In the genomic region with DNA sequence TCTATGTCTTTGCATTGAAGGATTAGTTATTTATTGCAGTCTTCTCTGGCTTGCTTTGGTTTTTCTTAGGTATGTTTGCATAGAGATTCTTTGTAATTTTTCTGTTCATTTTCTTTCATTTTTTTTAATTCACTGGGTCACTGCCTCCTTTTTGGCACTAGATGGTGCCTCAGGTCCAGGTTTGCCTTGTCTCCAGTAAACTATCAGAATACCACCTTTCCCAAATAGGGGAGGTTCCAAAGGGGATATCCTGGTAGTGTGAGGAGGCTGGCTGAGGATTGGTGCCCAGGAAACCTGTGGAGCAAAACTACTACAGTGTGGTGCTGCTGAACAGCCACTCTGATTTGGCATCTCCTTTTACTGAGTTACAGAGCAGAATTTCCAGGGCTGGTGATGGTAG, we compare ENCODE assay signal across 13 cellular contexts.
DNase-seq lines count a peak whose midpoint lies in the region; ATAC-seq, FAIRE-seq and TF ChIP-seq lines count a peak whose summit lies in the region.
"Had no signal": no experiment of that assay in that cellular context is flagged by ENCODE, and none has a peak within 500 bp of the region (broad histone marks: within the 10 kb centered on the region; RNA-seq: fewer than 3 reads in every experiment).

No MANE protein-coding gene starts in this region.

- no peak overlapping the region for H4K91ac ChIP-seq in mesenchymal stem cell (ENCODE audit: low read length)

- RAD21 ChIA-PET in GM12878 (lab: Charles Lee; ENCODE audit: unreplicated experiment) = no interaction called here

- TF ChIP-seq CTCF in GM12878 (IDR thresholded peaks at IDR 0.05 in 2 of 3, conservative IDR thresholded peaks at IDR 0.05 in 1 of 3; ENCODE audit: control insufficient read depth in 2 of 3, extremely low read depth in 1 of 3, insufficient read depth in 1 of 3, low read depth in 3 of 3, low read length in 3 of 3) = peak; percentile 3 to 32 (median 17); a peak in 2 of 6 replicates

- in situ Hi-C loops in GM12878 (cut with MboI) = no loop called here

- peak; percentile 45; the same call in 1 of the 2 replicates for TF ChIP-seq RAD21 in GM12878 (IDR thresholded peaks at IDR 0.05; ENCODE audit: insufficient read depth, low read depth, low read length)

- no peak overlapping the region for H2AK5ac ChIP-seq in mesenchymal stem cell (ENCODE audit: low read length, severe bottlenecking)

- no peak for TF ChIP-seq POLR2A in GM12878 (IDR thresholded peaks at IDR 0.05; ENCODE audit: low read depth, low read length)

- H4K8ac ChIP-seq in mesenchymal stem cell (ENCODE audit: low read length) = no peak overlapping the region

- intact Hi-C loops in GM12878 (cut with micrococcal nuclease; ENCODE audit: unreplicated experiment) = loop anchor here (10.0 kb wide), 1 partner anchor 291 kb away; no protein-coding TSS in a partner anchor

- H3K14ac ChIP-seq in mesenchymal stem cell (ENCODE audit: low read length in 2 of 2) = no peak overlapping the region

- no peak overlapping the region for H2BK120ac ChIP-seq in mesenchymal stem cell (ENCODE audit: low read depth, low read length)

- no peak overlapping the region for H3K4ac ChIP-seq in mesenchymal stem cell (ENCODE audit: low read depth in 1 of 2, low read length in 2 of 2)

- TF ChIP-seq EP300 in GM12878 (IDR thresholded peaks at IDR 0.05; ENCODE audit: borderline replicate concordance in 1 of 2, control insufficient read depth in 1 of 2, low read depth in 2 of 2, low read length in 2 of 2) = no peak

- no peak overlapping the region for H3K23ac ChIP-seq in mesenchymal stem cell (ENCODE audit: low read length in 2 of 2)

- POLR2A ChIA-PET in GM12878 (lab: Charles Lee) = no interaction called here

- no peak overlapping the region for H3K4me2 ChIP-seq in GM12878 (ENCODE audit: control insufficient read depth, insufficient read depth)
- H3K4me2 ChIP-seq in mesenchymal stem cell (ENCODE audit: low read length, poor library complexity, severe bottlenecking) = no peak overlapping the region

- H3K27ac ChIP-seq in GM12878 (ENCODE audit: control insufficient read depth, insufficient read depth) (no peak overlapping the region), mesenchymal stem cell (ENCODE audit: low read length, poor library complexity, severe bottlenecking) (no peak overlapping the region)
- H3K27ac ChIP-seq: left lung, RWPE1 had no signal

- ATAC-seq in GM12878 = no peak
- no peak for ATAC-seq in GM18873 (IDR thresholded peaks at IDR 0.05; ENCODE audit: low FRiP score, unreplicated experiment)
- no peak for ATAC-seq in HG02973 (IDR thresholded peaks at IDR 0.05; ENCODE audit: unreplicated experiment)
- ATAC-seq: left lung had no signal

- H3K79me1 ChIP-seq in mesenchymal stem cell (replicated peaks; ENCODE audit: low read length, poor library complexity, severe bottlenecking) = no peaks in the 10 kb centered on the region

- no peak overlapping the region for H2BK12ac ChIP-seq in mesenchymal stem cell (ENCODE audit: low read length in 2 of 2)

- H3K4me1 ChIP-seq in GM12878 (ENCODE audit: control insufficient read depth, insufficient read depth, low read length) = no peaks in the 10 kb centered on the region
- no peaks in the 10 kb centered on the region for H3K4me1 ChIP-seq in mesenchymal stem cell (ENCODE audit: control insufficient read depth, insufficient read depth, low read depth, low read length)
- H3K4me1 ChIP-seq: left lung had no signal

- H2BK5ac ChIP-seq in mesenchymal stem cell (ENCODE audit: low read depth, low read length, poor library complexity, severe bottlenecking) = no peak overlapping the region

- H3K18ac ChIP-seq in mesenchymal stem cell (ENCODE audit: low read depth in 1 of 2, low read length in 2 of 2) = no peak overlapping the region

- CTCF ChIA-PET in GM12878 (lab: Yijun Ruan, JAX) = no interaction called here

- H3K9ac ChIP-seq in GM12878 (ENCODE audit: control insufficient read depth, insufficient read depth, low read length) (no peak overlapping the region), mesenchymal stem cell (ENCODE audit: low read length) (no peak overlapping the region)

- FAIRE-seq in GM12878 (lab: Jason Lieb, UNC) = no peak
- no peak for FAIRE-seq in HTR-8/SVneo (lab: Jason Lieb, UNC)

- H3K27me3 ChIP-seq in GM12878 (replicated peaks in 1 of 2; ENCODE audit: control insufficient read depth in 2 of 2, insufficient read depth in 2 of 2, low read length in 1 of 2) = no peaks in the 10 kb centered on the region
- H3K27me3 ChIP-seq in mesenchymal stem cell (ENCODE audit: control insufficient read depth in 1 of 2, insufficient read depth in 1 of 2, low read length in 2 of 2) = no peaks in the 10 kb centered on the region
- H3K27me3 ChIP-seq: left lung had no signal

- no peak overlapping the region for H2BK15ac ChIP-seq in mesenchymal stem cell (ENCODE audit: low read depth, poor library complexity, severe bottlenecking)

- DNase-seq in EH (ENCODE audit: low read depth) = peak; percentile 44
- DNase-seq in LHCN-M2 (ENCODE audit: low read depth) = peak; percentile 19
- no peak for DNase-seq in GM12878 (ENCODE audit: low read depth, low spot score)
- DNase-seq in mesenchymal stem cell = peak; percentile 23
- DNase-seq in NCI-H2107 (lab: John Stamatoyannopoulos, UW) = no peak
- DNase-seq in HTR-8/SVneo (ENCODE audit: insufficient read length, low spot score) = no peak
- DNase-seq: activated CD4-positive, alpha-beta T cell treated with anti-CD3 and anti-CD28 coated beads for 4 hours; activated naive CD4-positive, alpha-beta T cell treated with anti-CD3 and anti-CD28 coated beads, Interleukin-2, amount 10 ng/mL, durations not matched to agents 7 days and 5 days; left lung; NCI-H1048 had no signal

- H4K20me1 ChIP-seq in GM12878 (ENCODE audit: control insufficient read depth, insufficient read depth) = no peaks in the 10 kb centered on the region

- SMC1A ChIA-PET in GM12878 (lab: Charles Lee; ENCODE audit: uncharacterized antibody, unreplicated experiment) = interaction anchor here (1.4 kb wide), 1 partner anchor 295 kb away, joined by 3 read pairs; no protein-coding TSS in a partner anchor

- H3K79me2 ChIP-seq in GM12878 (ENCODE audit: control insufficient read depth, insufficient read depth, low read length) = no peaks in the 10 kb centered on the region

- BruUV-seq in GM12878 (replicated peaks; lab: Mats Ljungman, UMichigan) = no TSS peak

- H3K9me3 ChIP-seq in GM12878 (replicated peaks; ENCODE audit: control insufficient read depth, insufficient read depth, low read length) (no peaks in the 10 kb centered on the region), mesenchymal stem cell (ENCODE audit: control insufficient read depth, low read length) (no peaks in the 10 kb centered on the region)
- H3K9me3 ChIP-seq: left lung had no signal

- no peaks in the 10 kb centered on the region for H3K36me3 ChIP-seq in GM12878 (ENCODE audit: control insufficient read depth in 2 of 2, insufficient read depth in 2 of 2, low read length in 1 of 2)
- no peaks in the 10 kb centered on the region for H3K36me3 ChIP-seq in mesenchymal stem cell (ENCODE audit: control insufficient read depth in 1 of 2, insufficient read depth in 2 of 2, low read depth in 1 of 2, low read length in 2 of 2)
- H3K36me3 ChIP-seq: left lung had no signal

- no peak overlapping the region for H2AFZ ChIP-seq in GM12878 (ENCODE audit: control insufficient read depth, low read depth, low read length)
- no peak overlapping the region for H2AFZ ChIP-seq in mesenchymal stem cell (ENCODE audit: low read depth, low read length)

- H3K4me3 ChIP-seq in GM12878 (no peak overlapping the region), mesenchymal stem cell (ENCODE audit: insufficient read depth in 1 of 2, low read depth in 1 of 2, low read length in 2 of 2) (no peak overlapping the region)
- H3K4me3 ChIP-seq: left lung had no signal

TF ChIP-seq in GM12878, 131 proteins besides CTCF, POLR2A, EP300 and RAD21:
- TF ChIP-seq CHD4 (IDR thresholded peaks at IDR 0.05) (no peak), WRNIP1 (IDR thresholded peaks at IDR 0.05; ENCODE audit: borderline replicate concordance, low read depth, low read length) (no peak), SMC3 (IDR thresholded peaks at IDR 0.05; ENCODE audit: borderline replicate concordance, low read length) (no peak), SUZ12 (IDR thresholded peaks at IDR 0.05; ENCODE audit: unreplicated experiment) (no peak), DPF2 (IDR thresholded peaks at IDR 0.05) (no peak), ZNF207 (IDR thresholded peaks at IDR 0.05; ENCODE audit: borderline replicate concordance) (no peak), RFX5 (IDR thresholded peaks at IDR 0.05; ENCODE audit: low read depth, low read length) (no peak), MXI1 (IDR thresholded peaks at IDR 0.05; ENCODE audit: low read depth, low read length) (no peak), ZNF384 (IDR thresholded peaks at IDR 0.05; ENCODE audit: borderline replicate concordance, low read depth, low read length) (no peak), TARDBP (IDR thresholded peaks at IDR 0.05; ENCODE audit: borderline replicate concordance) (no peak), CBFB (IDR thresholded peaks at IDR 0.05; ENCODE audit: low read depth) (no peak)
- TF ChIP-seq, protein P1, sequence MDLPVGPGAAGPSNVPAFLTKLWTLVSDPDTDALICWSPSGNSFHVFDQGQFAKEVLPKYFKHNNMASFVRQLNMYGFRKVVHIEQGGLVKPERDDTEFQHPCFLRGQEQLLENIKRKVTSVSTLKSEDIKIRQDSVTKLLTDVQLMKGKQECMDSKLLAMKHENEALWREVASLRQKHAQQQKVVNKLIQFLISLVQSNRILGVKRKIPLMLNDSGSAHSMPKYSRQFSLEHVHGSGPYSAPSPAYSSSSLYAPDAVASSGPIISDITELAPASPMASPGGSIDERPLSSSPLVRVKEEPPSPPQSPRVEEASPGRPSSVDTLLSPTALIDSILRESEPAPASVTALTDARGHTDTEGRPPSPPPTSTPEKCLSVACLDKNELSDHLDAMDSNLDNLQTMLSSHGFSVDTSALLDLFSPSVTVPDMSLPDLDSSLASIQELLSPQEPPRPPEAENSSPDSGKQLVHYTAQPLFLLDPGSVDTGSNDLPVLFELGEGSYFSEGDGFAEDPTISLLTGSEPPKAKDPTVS (IDR thresholded peaks at IDR 0.05; ENCODE audit: low read depth, low read length) = no peak

Comparison
In these comparisons a context has a peak if more than half of its experiments do, and no peak if none do; other contexts are left out.
1. DNase-seq: peak in EH (single experiment), LHCN-M2 (single experiment) and mesenchymal stem cell (single experiment); none in GM12878 (single experiment), NCI-H2107 (single experiment) and HTR-8/SVneo (single experiment).